Comparison of ENCODE assay signal across 15 cellular contexts in genomic region chr16:50309156-50309526, GRCh38. TPM values are rescaled to one million over a fixed set of nuclear protein-coding genes. Genes with fewer than 3 reads are reported as not detected.
DNase-seq lines count a peak whose midpoint lies in the region; ATAC-seq lines count a peak whose summit lies in the region.
"Had no signal": no experiment of that assay in that cellular context is flagged by ENCODE, and none has a peak within 500 bp of the region (broad histone marks: within the 10 kb centered on the region; RNA-seq: fewer than 3 reads in every experiment).

No MANE protein-coding gene starts in this region.

- H3K27me3 Mint-ChIP-seq in CD4-positive, alpha-beta memory T cell: no peaks in the 10 kb centered on the region
- no peaks in the 10 kb centered on the region for H3K27me3 Mint-ChIP-seq in activated T-helper 17 cell treated with anti-CD3 and anti-CD28 coated beads, Interleukin-2, amount 50 U/mL, for 72 hours

- H3K9me3 ChIP-seq in CD4-positive, alpha-beta memory T cell (ENCODE audit: control insufficient read depth in 1 of 2, low read length in 2 of 2): no peaks in the 10 kb centered on the region
- H3K9me3 ChIP-seq: psoas muscle, spleen had no signal

- H3K4me1 ChIP-seq in CD4-positive, alpha-beta memory T cell (ENCODE audit: insufficient read depth, low read length): peaks cover 16% of the 10 kb centered on the region
- H3K4me1 ChIP-seq: psoas muscle had no signal

- no peak overlapping the region for H3K4me3 Mint-ChIP-seq in CD4-positive, alpha-beta memory T cell
- no peak overlapping the region for H3K4me3 Mint-ChIP-seq in activated T-helper 17 cell treated with anti-CD3 and anti-CD28 coated beads, Interleukin-2, amount 50 U/mL, for 72 hours
- H3K4me3 Mint-ChIP-seq: CD8-positive, alpha-beta T cell had no signal

- CTCF ChIA-PET in CD4-positive, alpha-beta memory T cell (lab: Charles Lee; ENCODE audit: partially characterized antibody): interaction anchor here (1.0 kb wide), 1 partner anchor 45 kb away, joined by 4 read pairs; no protein-coding TSS in a partner anchor

- intact Hi-C loops in CD4-positive, alpha-beta memory T cell (cut with micrococcal nuclease): no loop called here

- H3K27ac ChIP-seq in CD4-positive, alpha-beta memory T cell (ENCODE audit: low read depth, low read length): no peak overlapping the region
- H3K27ac ChIP-seq: psoas muscle, SK-N-MC had no signal

- ATAC-seq in activated CD4-positive, CD25-positive, alpha-beta regulatory T cell treated with anti-CD3 and anti-CD28 coated beads, Interleukin-2, amount 50 U/mL, for 24 hours: no peak
- no peak for ATAC-seq in activated T-helper 17 cell treated with anti-CD3 and anti-CD28 coated beads, Interleukin-2, amount 50 U/mL, for 72 hours (replicated peaks)
- no peak for ATAC-seq in GM21528 (IDR thresholded peaks at IDR 0.05; ENCODE audit: low FRiP score, unreplicated experiment)
- ATAC-seq: CD8-positive, alpha-beta T cell had no signal

- peaks cover 14 to 28% (median 19%) of the 10 kb centered on the region in 4 donors for H3K4me1 Mint-ChIP-seq in CD4-positive, alpha-beta memory T cell
- peaks cover 20% of the 10 kb centered on the region for H3K4me1 Mint-ChIP-seq in activated T-helper 17 cell treated with anti-CD3 and anti-CD28 coated beads, Interleukin-2, amount 50 U/mL, for 72 hours

- POLR2A ChIA-PET in CD4-positive, alpha-beta memory T cell (lab: Charles Lee; ENCODE audit: partially characterized antibody): interaction anchor here (1.2 to 9.6 kb wide), 7 partner anchors 10 to 36 kb away, joined by 3 to 72 read pairs (median 5); no protein-coding TSS in a partner anchor

- peak overlapping the region in 4 of 7 donors; percentile 35 to 75 (median 68) for H3K27ac Mint-ChIP-seq in CD4-positive, alpha-beta memory T cell
- H3K27ac Mint-ChIP-seq in activated T-helper 17 cell treated with anti-CD3 and anti-CD28 coated beads, Interleukin-2, amount 50 U/mL, for 72 hours: peak overlapping the region; percentile 78

- peaks cover 80% of the 10 kb centered on the region for H3K36me3 ChIP-seq in CD4-positive, alpha-beta memory T cell (ENCODE audit: insufficient read depth, low read length)

- peak; percentile 27 for DNase-seq in activated CD4-positive, CD25-positive, alpha-beta regulatory T cell treated with anti-CD3 and anti-CD28 coated beads, Interleukin-2, amount 50 U/mL, for 72 hours
- DNase-seq in CD4-positive, alpha-beta memory T cell: peak in 1 of 5 donors; percentile 29
- DNase-seq in mesenteric fat pad (ENCODE audit: low spot score) (peak; percentile 78), T-helper 1 cell (no peak), amygdala (lab: John Stamatoyannopoulos, UW) (no peak)
- DNase-seq: NCI-H2081; NCI-H526 treated with DMSO at 0.1 percent for 48 hours; stimulated activated naive CD4-positive, alpha-beta T cell had no signal

- peaks cover 22 to 60% of the 10 kb centered on the region in 2 donors for H3K36me3 Mint-ChIP-seq in CD4-positive, alpha-beta memory T cell
- peaks cover 72% of the 10 kb centered on the region for H3K36me3 Mint-ChIP-seq in activated T-helper 17 cell treated with anti-CD3 and anti-CD28 coated beads, Interleukin-2, amount 50 U/mL, for 72 hours (ENCODE audit: low read depth)

- no peaks in the 10 kb centered on the region for H3K27me3 ChIP-seq in CD4-positive, alpha-beta memory T cell (ENCODE audit: insufficient read depth, low read length)
- H3K27me3 ChIP-seq: spleen had no signal

- H3K9me3 Mint-ChIP-seq in CD4-positive, alpha-beta memory T cell: no peaks in the 10 kb centered on the region
- H3K9me3 Mint-ChIP-seq in activated T-helper 17 cell treated with anti-CD3 and anti-CD28 coated beads, Interleukin-2, amount 50 U/mL, for 72 hours: no peaks in the 10 kb centered on the region
- H3K9me3 Mint-ChIP-seq: CD8-positive, alpha-beta T cell had no signal

- no peak overlapping the region for H3K4me3 ChIP-seq in CD4-positive, alpha-beta memory T cell (ENCODE audit: low read length in 2 of 2)
- H3K4me3 ChIP-seq: psoas muscle, SK-N-MC, spleen had no signal

RNA-seq across cellular contexts. Expression of gene ADCY7, which starts 42.8 kb away (rescaled TPM):
- total RNA-seq in CD4-positive, alpha-beta memory T cell: 100 to 1,000 TPM; 230 to 235 TPM
- polyA plus RNA-seq in CD4-positive, alpha-beta memory T cell: 10 to 100 TPM; 34.8 to 69.7 TPM
- total RNA-seq in activated T-helper 17 cell treated with anti-CD3 and anti-CD28 coated beads, Interleukin-2, amount 50 U/mL, for 72 hours: 100 to 1,000 TPM; 156 to 173 TPM
- 26.8 TPM for total RNA-seq in mesenteric fat pad

RNA-seq across cellular contexts. Expression of gene BRD7, which starts 59.6 kb away (rescaled TPM):
- 10 to 100 TPM; 86.6 to 97.7 TPM for total RNA-seq in CD4-positive, alpha-beta memory T cell
- polyA plus RNA-seq in CD4-positive, alpha-beta memory T cell: 10 to 100 TPM; 18.1 to 67.3 TPM
- 10 to 100 TPM; 53.5 to 63.9 TPM for total RNA-seq in activated T-helper 17 cell treated with anti-CD3 and anti-CD28 coated beads, Interleukin-2, amount 50 U/mL, for 72 hours
- total RNA-seq in mesenteric fat pad: 52.6 TPM

Comparison
In these comparisons a context has a peak if more than half of its experiments do, and no peak if none do; other contexts are left out.
1. DNase-seq: peak in activated CD4-positive, CD25-positive, alpha-beta regulatory T cell treated with anti-CD3 and anti-CD28 coated beads, Interleukin-2, amount 50 U/mL, for 72 hours (single experiment) and mesenteric fat pad (single experiment); none in T-helper 1 cell (0 of 5) and amygdala (0 of 56).